13 cellular contexts compared by ENCODE assay signal in genomic region chr10:69846252-69847000, GRCh38. TPM values are rescaled to one million over a fixed set of nuclear protein-coding genes. Genes with fewer than 3 reads are reported as not detected.
DNase-seq lines count a peak whose midpoint lies in the region; ATAC-seq and TF ChIP-seq lines count a peak whose summit lies in the region.
"Had no signal": no experiment of that assay in that cellular context is flagged by ENCODE, and none has a peak within 500 bp of the region (broad histone marks: within the 10 kb centered on the region; RNA-seq: fewer than 3 reads in every experiment).

No MANE protein-coding gene starts in this region.

- H3K4me3 ChIP-seq in H7 (ENCODE audit: insufficient read depth, low read depth, low read length) (no peak overlapping the region), gastrocnemius medialis (peak overlapping the region in 2 of 4 donors; percentile 1 to 40)

- H3K9me3 ChIP-seq in gastrocnemius medialis: no peaks in the 10 kb centered on the region

- no peak for TF ChIP-seq CTCF in gastrocnemius medialis (IDR thresholded peaks at IDR 0.05 in 4 of 5, conservative IDR thresholded peaks at IDR 0.05 in 1 of 5)

- H3K27ac ChIP-seq in gastrocnemius medialis: peak overlapping the region; percentile 81 to 91 (median 84)
- H3K27ac ChIP-seq: brain microvascular endothelial cell had no signal

- DNase-seq in H7: peak; percentile 73
- DNase-seq in NCI-H69 (lab: John Stamatoyannopoulos, UW): peak; percentile 10
- peak; percentile 25 for DNase-seq in glomerular visceral epithelial cell (ENCODE audit: extremely low spot score)
- DNase-seq in gastrocnemius medialis: peak; percentile 65 to 78
- DNase-seq in T-helper 1 cell: no peak
- no peak for DNase-seq in posterior vena cava (ENCODE audit: low spot score)
- no peak for DNase-seq in cerebellar cortex (ENCODE audit: low spot score)
- no peak for DNase-seq in cerebellum (ENCODE audit: low spot score)
- DNase-seq: activated CD4-positive, alpha-beta T cell treated with anti-CD3 and anti-CD28 coated beads, Interleukin-2, amount 50 U/mL, for 1 hour; brain microvascular endothelial cell; erythroblast; NCI-H1105 treated with DMSO at 0.1 percent for 48 hours; small intestine had no signal

- TF ChIP-seq POLR2A in gastrocnemius medialis (IDR thresholded peaks at IDR 0.05): no peak

- peak; percentile 81 to 86 for ATAC-seq in gastrocnemius medialis

- in situ Hi-C loops in gastrocnemius medialis (cut with MboI; ENCODE audit: low sequenced_read_pairs in 4 of 4): no loop called here

- H3K36me3 ChIP-seq in H7 (replicated peaks; ENCODE audit: control insufficient read depth, insufficient read depth, low read length): no peaks in the 10 kb centered on the region
- H3K36me3 ChIP-seq in gastrocnemius medialis: no peaks in the 10 kb centered on the region

- H3K27me3 ChIP-seq in H7 (ENCODE audit: control insufficient read depth, insufficient read depth, low read length) (no peaks in the 10 kb centered on the region), gastrocnemius medialis (no peaks in the 10 kb centered on the region)
- H3K27me3 ChIP-seq: brain microvascular endothelial cell had no signal

- peaks cover 34 to 35% of the 10 kb centered on the region in 2 donors for H3K4me1 ChIP-seq in gastrocnemius medialis

- intact Hi-C loops in gastrocnemius medialis (cut with DNase I; ENCODE audit: low total_unique reads): loop anchor here (2.0 kb wide), 2 partner anchors 46 to 54 kb away; partner anchors contain the start of gene COL13A1
- intact Hi-C loops in posterior vena cava (cut with DNase I): no loop called here

RNA-seq across cellular contexts. Expression of gene COL13A1, which starts 44.7 kb away (rescaled TPM):
- total RNA-seq in H7 (2014; rRNA removed; shearing (Covaris generic)): 16.6 and 18.0 TPM in 2 replicates
- total RNA-seq in gastrocnemius medialis: 1 to 10 TPM in 3 of 4 donors, under 1 TPM in 1; 0.19 to 6.9 (median 2.4) TPM
- 1 to 10 TPM in 1 of 2 donors, under 1 TPM in 1; 0.48 to 1.3 TPM for total RNA-seq in posterior vena cava
- 8.3 TPM for total RNA-seq in cerebellum

Comparison
In these comparisons a context has a peak if more than half of its experiments do, and no peak if none do; other contexts are left out.
1. DNase-seq: peak in H7 (single experiment), NCI-H69 (single experiment), glomerular visceral epithelial cell (single experiment) and gastrocnemius medialis (2 of 2); none in T-helper 1 cell (0 of 5), posterior vena cava (single experiment), cerebellar cortex (single experiment) and cerebellum (single experiment).